ENCODE assay signal across 8 cellular contexts in the genomic region with DNA sequence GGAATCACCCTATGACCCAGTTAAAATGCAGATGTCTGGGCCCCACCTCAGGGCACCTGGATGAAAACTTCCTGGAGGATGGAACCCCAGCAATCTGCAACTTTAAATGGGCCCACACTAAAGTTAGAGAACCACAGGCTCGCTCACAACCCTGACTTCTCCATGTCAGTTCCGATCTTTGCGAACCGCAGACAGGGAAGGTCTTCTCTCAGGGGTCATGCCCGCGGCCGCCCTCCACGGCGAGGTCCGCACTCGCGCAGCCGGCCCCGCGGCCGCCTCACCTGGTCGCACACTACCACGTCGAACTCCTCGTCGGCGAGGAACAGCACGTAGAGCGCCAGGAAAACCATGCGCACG. TPM values are rescaled to one million over a fixed set of nuclear protein-coding genes. Genes with fewer than 3 reads are reported as not detected.
A peak's percentile ranks its signal among the peaks of the same experiment; 100 is the strongest.
DNase-seq lines count a peak whose midpoint lies in the region; ATAC-seq and TF ChIP-seq lines count a peak whose summit lies in the region.

No MANE protein-coding gene starts in this region.

- peaks cover 0 to 2% (median 0%) of the 10 kb centered on the region in 3 donors for H3K27me3 Mint-ChIP-seq in CD14-positive monocyte (ENCODE audit: low read depth in 3 of 3)
- H3K27me3 Mint-ChIP-seq in MCF 10A (ENCODE audit: insufficient read depth, unreplicated experiment) = no peaks in the 10 kb centered on the region

- no peaks in the 10 kb centered on the region for H3K9me3 ChIP-seq in mononuclear cell (ENCODE audit: low read depth, low read length)

- no peak for ATAC-seq in GM19452 (IDR thresholded peaks at IDR 0.05; ENCODE audit: unreplicated experiment)
- ATAC-seq in GM21576 (IDR thresholded peaks at IDR 0.05; ENCODE audit: unreplicated experiment) = no peak
- ATAC-seq in left lobe of liver = no peak

- no peak for TF ChIP-seq CTCF in CD14-positive monocyte (IDR thresholded peaks at IDR 0.05)
- no peak for TF ChIP-seq CTCF in HL-60 (IDR thresholded peaks at IDR 0.05; ENCODE audit: insufficient read depth, low read length)
- TF ChIP-seq CTCF in MCF 10A (IDR thresholded peaks at IDR 0.05; ENCODE audit: unreplicated experiment) = no peak

- H3K9me3 Mint-ChIP-seq in CD14-positive monocyte = no peaks in the 10 kb centered on the region
- H3K9me3 Mint-ChIP-seq in MCF 10A (ENCODE audit: unreplicated experiment) = no peaks in the 10 kb centered on the region

- H3K36me3 Mint-ChIP-seq in CD14-positive monocyte (peaks cover 44 to 50% of the 10 kb centered on the region in 2 donors), MCF 10A (ENCODE audit: insufficient read depth, unreplicated experiment) (peaks cover 68% of the 10 kb centered on the region)

- intact Hi-C loops in CD14-positive monocyte (cut with micrococcal nuclease) = loop anchor here in 1 of 2 donors (5.0 to 10.0 kb wide), 2 partner anchors 604 to 686 kb away; a partner anchor contains a TSS
- intact Hi-C loops in MCF 10A (cut with micrococcal nuclease) = no loop called here

- peaks cover 43% of the 10 kb centered on the region for H3K4me1 Mint-ChIP-seq in CD14-positive monocyte
- peaks cover 49% of the 10 kb centered on the region for H3K4me1 Mint-ChIP-seq in MCF 10A (ENCODE audit: insufficient read depth, unreplicated experiment)

- H3K27ac Mint-ChIP-seq in CD14-positive monocyte (peak overlapping the region; percentile 93 to 100 (median 99)), MCF 10A (ENCODE audit: low read depth, unreplicated experiment) (peak overlapping the region; percentile 100)

- H3K4me3 ChIP-seq in HL-60 (replicated peaks; ENCODE audit: insufficient read depth, low read length) (peak overlapping the region; percentile 69), mononuclear cell (ENCODE audit: low read length) (peak overlapping the region; percentile 74)

- BruUV-seq in MCF 10A (replicated peaks; lab: Mats Ljungman, UMichigan) = no TSS peak

- DNase-seq in CD14-positive monocyte (ENCODE audit: low spot score) (peak; percentile 55), HL-60 (ENCODE audit: low read depth in 1 of 2, low spot score in 1 of 2) (no peak), MCF 10A (ENCODE audit: unreplicated experiment) (no peak), SKM-1 (lab: John Stamatoyannopoulos, UW; ENCODE audit: unreplicated experiment) (no peak), left lobe of liver (ENCODE audit: low spot score) (no peak)

- H3K4me3 Mint-ChIP-seq in CD14-positive monocyte = peak overlapping the region; percentile 98 to 100
- peak overlapping the region; percentile 98 for H3K4me3 Mint-ChIP-seq in MCF 10A (ENCODE audit: unreplicated experiment)

- CTCF ChIA-PET in MCF 10A (lab: Yijun Ruan, JAX) = interaction anchor here (1.1 to 4.9 kb wide), 4 partner anchors 11 to 60 kb away, joined by 3 to 33 read pairs (median 13); no protein-coding TSS in a partner anchor

- peaks cover 36% of the 10 kb centered on the region for H3K4me1 ChIP-seq in mononuclear cell (ENCODE audit: insufficient read depth, low read length)

- H3K27ac ChIP-seq in HL-60 (replicated peaks) = peak overlapping the region; percentile 99

- POLR2A ChIA-PET in MCF 10A (lab: Yijun Ruan, JAX) = interaction anchor here (0.5 to 3.2 kb wide), 16 partner anchors 10 to 1131 kb away, joined by 3 to 31 read pairs (median 4); a partner anchor contains a TSS

- no peaks in the 10 kb centered on the region for H3K27me3 ChIP-seq in HL-60 (ENCODE audit: insufficient read depth, poor library complexity, severe bottlenecking)
- no peaks in the 10 kb centered on the region for H3K27me3 ChIP-seq in mononuclear cell (ENCODE audit: insufficient read depth, low read length)

RNA-seq across cellular contexts. Expression of a gene that starts 0.5 kb away (rescaled TPM):
- 10 to 100 TPM; 23.6 to 25.5 TPM for polyA plus RNA-seq in CD14-positive monocyte
- 54.6 and 54.7 TPM in 2 replicates for total RNA-seq in MCF 10A (2022)
- 24.5 TPM for total RNA-seq in mononuclear cell
- 29.1 TPM for total RNA-seq in left lobe of liver

RNA-seq across cellular contexts. Expression of a gene that starts 0.8 kb away (rescaled TPM):
- polyA plus RNA-seq in CD14-positive monocyte = 100 to 1,000 TPM; 421 to 443 TPM
- total RNA-seq in MCF 10A (2022) (238 and 324 TPM in 2 replicates), mononuclear cell (48.6 TPM), left lobe of liver (170 TPM)
